In genomic region chr7:108569381-108570145, GRCh38 we compare ENCODE assay signal across 1 cellular context.
TF ChIP-seq lines count a peak whose summit lies in the region.

Gene DNAJB9 (plus strand): TSS chr7:108569874. CDS start chr7:108571727, 1,853 bp downstream.
Gene THAP5 (minus strand): TSS chr7:108569706. CDS start chr7:108569569, 137 bp downstream.

TF ChIP-seq in K562, 482 proteins besides CTCF, POLR2A, EP300 and RAD21 (continued from another document and continues in another):
- TF ChIP-seq BHLHE40 (IDR thresholded peaks at IDR 0.05; ENCODE audit: low read length) (peak; percentile 97), HBP1 (CRISPR knock-in tag; IDR thresholded peaks at IDR 0.05) (peak; percentile 90; the same call in 1 of the 2 replicates), TAF7 (tag; IDR thresholded peaks at IDR 0.05) (peak; percentile 89), ZSCAN29 (IDR thresholded peaks at IDR 0.05) (0 out of 2 replicates have a peak, but pooled peaks have one; percentile 64), PML (IDR thresholded peaks at IDR 0.05; ENCODE audit: low read length) (peak; percentile 86), CEBPG (CRISPR knock-in tag; IDR thresholded peaks at IDR 0.05) (no peak), CEBPG (tag; conservative IDR thresholded peaks at IDR 0.05 in 1 of 2, IDR thresholded peaks at IDR 0.05 in 1 of 2) (peak in 1 of 2 experiments; percentile 50; a peak in 1 of 4 replicates), FUS (optimal IDR thresholded peaks at IDR 0.05; ENCODE audit: low read depth, low read length) (no peak), TRIM25 (IDR thresholded peaks at IDR 0.05; ENCODE audit: borderline replicate concordance) (no peak), ZBTB5 (IDR thresholded peaks at IDR 0.05) (no peak), CBX5 (IDR thresholded peaks at IDR 0.05; ENCODE audit: borderline replicate concordance, low read depth) (no peak), HDAC8 (tag; IDR thresholded peaks at IDR 0.05) (peak; percentile 77; the same call in 1 of the 2 replicates), ZNF696 (CRISPR knock-in tag; conservative IDR thresholded peaks at IDR 0.05) (no peak), ZHX1 (conservative IDR thresholded peaks at IDR 0.05; ENCODE audit: low read length) (peak; percentile 18; the same call in 1 of the 2 replicates), THAP7 (CRISPR knock-in tag; IDR thresholded peaks at IDR 0.05) (no peak), HIVEP1 (CRISPR knock-in tag; IDR thresholded peaks at IDR 0.05) (no peak), FOXA1 (IDR thresholded peaks at IDR 0.05; ENCODE audit: borderline replicate concordance) (no peak), NCOA6 (IDR thresholded peaks at IDR 0.05) (no peak), POLR3A (IDR thresholded peaks at IDR 0.05; ENCODE audit: borderline replicate concordance, extremely low read depth, insufficient read depth, insufficient read length) (no peak), HLTF (IDR thresholded peaks at IDR 0.05) (0 out of 2 replicates have a peak, but pooled peaks have one; percentile 49), ZSCAN32 (CRISPR knock-in tag; IDR thresholded peaks at IDR 0.05) (no peak), CBX2 (IDR thresholded peaks at IDR 0.05; ENCODE audit: insufficient read depth, low read length, poor library complexity, severe bottlenecking) (no peak), RFX7 (CRISPR knock-in tag; IDR thresholded peaks at IDR 0.05) (peak; percentile 26; the same call in 1 of the 2 replicates), RNF219 (CRISPR knock-in tag; IDR thresholded peaks at IDR 0.05) (no peak), CREB3L1 (IDR thresholded peaks at IDR 0.05; ENCODE audit: borderline replicate concordance, low read depth) (peak; percentile 89), ZNF146 (CRISPR knock-in tag; IDR thresholded peaks at IDR 0.05; ENCODE audit: unreplicated experiment) (no peak), ZNF707 (CRISPR knock-in tag; conservative IDR thresholded peaks at IDR 0.05) (no peak), MEF2A (IDR thresholded peaks at IDR 0.05; ENCODE audit: control insufficient read depth, low read depth, low read length) (no peak), MXI1 (IDR thresholded peaks at IDR 0.05; ENCODE audit: low read depth, low read length) (peak; percentile 96), XRCC3 (IDR thresholded peaks at IDR 0.05) (no peak), ATF3 (IDR thresholded peaks at IDR 0.05) (peak; percentile 59; the same call in 1 of the 2 replicates), ATF3 (CRISPR knock-in tag; conservative IDR thresholded peaks at IDR 0.05) (peak; percentile 93; the same call in 1 of the 2 replicates), MTA2 (IDR thresholded peaks at IDR 0.05; ENCODE audit: low read depth) (no peak), ZNF143 (CRISPR knock-in tag; IDR thresholded peaks at IDR 0.05) (no peak), PHB (CRISPR knock-in tag; IDR thresholded peaks at IDR 0.05) (peak; percentile 96), KAT2B (IDR thresholded peaks at IDR 0.05; ENCODE audit: low read depth, low read length) (no peak), SRSF1 (IDR thresholded peaks at IDR 0.05; ENCODE audit: low read depth, low read length) (no peak), ELF2 (CRISPR knock-in tag; IDR thresholded peaks at IDR 0.05) (peak; percentile 77; the same call in 1 of the 2 replicates), ILK (tag; IDR thresholded peaks at IDR 0.05; ENCODE audit: borderline replicate concordance, low read depth) (no peak), ETS1 (conservative IDR thresholded peaks at IDR 0.05; ENCODE audit: control insufficient read depth, low read depth, low read length) (peak; percentile 50; the same call in 1 of the 2 replicates), CBX8 (IDR thresholded peaks at IDR 0.05; ENCODE audit: borderline replicate concordance, extremely low read depth, low read depth, low read length, poor library complexity, severe bottlenecking) (no peak), CHCHD3 (CRISPR knock-in tag; IDR thresholded peaks at IDR 0.05) (0 out of 2 replicates have a peak, but pooled peaks have one; percentile 24), NELFE (IDR thresholded peaks at IDR 0.05; ENCODE audit: insufficient read depth, insufficient read length) (no peak), CXXC5 (CRISPR knock-in tag; IDR thresholded peaks at IDR 0.05) (peak; percentile 84), LCOR (CRISPR knock-in tag; IDR thresholded peaks at IDR 0.05) (peak; percentile 99), ZNF316 (IDR thresholded peaks at IDR 0.05) (peak; percentile 3; the same call in 1 of the 2 replicates), PTTG1 (tag; IDR thresholded peaks at IDR 0.05; ENCODE audit: low read depth) (no peak), ZNF445 (CRISPR knock-in tag; IDR thresholded peaks at IDR 0.05; ENCODE audit: low read depth) (no peak), SIN3A (IDR thresholded peaks at IDR 0.05; ENCODE audit: borderline replicate concordance in 2 of 2, control insufficient read depth in 1 of 2, low read depth in 2 of 2, low read length in 2 of 2) (peak; percentile 59 to 95; a peak in 3 of 4 replicates), NKRF (IDR thresholded peaks at IDR 0.05; ENCODE audit: borderline replicate concordance) (peak; percentile 96), TAF15 (IDR thresholded peaks at IDR 0.05; ENCODE audit: low read depth, low read length) (no peak), SUPT5H (IDR thresholded peaks at IDR 0.05) (peak; percentile 99), MAFF (IDR thresholded peaks at IDR 0.05; ENCODE audit: low read length) (no peak)
